ENCODE assay signal across 8 cellular contexts in the genomic region with DNA sequence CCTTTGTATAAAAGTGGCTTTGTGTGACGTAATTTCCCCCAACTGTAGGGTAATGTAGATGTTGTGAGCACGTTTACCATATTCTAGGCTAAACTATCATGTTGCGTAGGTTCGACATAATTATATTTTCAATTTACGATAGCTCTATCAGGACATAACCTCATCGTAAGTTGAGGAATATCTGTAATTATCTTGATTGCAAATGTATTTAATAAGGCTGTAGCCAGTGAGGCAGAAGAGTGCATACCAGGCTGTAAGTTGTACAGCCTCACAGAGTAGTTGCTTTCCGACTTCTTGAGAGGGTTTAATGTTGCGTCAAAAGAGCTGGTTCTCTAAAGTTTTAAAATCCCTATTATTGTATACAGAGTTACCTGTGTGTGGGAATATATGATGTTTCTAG.
"Had no signal": no experiment of that assay in that cellular context is flagged by ENCODE, and none has a peak within 500 bp of the region (broad histone marks: within the 10 kb centered on the region; RNA-seq: fewer than 3 reads in every experiment).

No MANE protein-coding gene starts in this region.

- H3K4me3 ChIP-seq: GM12878 had no signal

- FAIRE-seq: G401.6, GM12878, GM12891, GM12892, GM18507, GM19239 had no signal

- DNase-seq: GDM1, GF-D8 had no signal

- ATAC-seq: GM12878 had no signal
